ENCODE assay signal across 10 cellular contexts in the genomic region with DNA sequence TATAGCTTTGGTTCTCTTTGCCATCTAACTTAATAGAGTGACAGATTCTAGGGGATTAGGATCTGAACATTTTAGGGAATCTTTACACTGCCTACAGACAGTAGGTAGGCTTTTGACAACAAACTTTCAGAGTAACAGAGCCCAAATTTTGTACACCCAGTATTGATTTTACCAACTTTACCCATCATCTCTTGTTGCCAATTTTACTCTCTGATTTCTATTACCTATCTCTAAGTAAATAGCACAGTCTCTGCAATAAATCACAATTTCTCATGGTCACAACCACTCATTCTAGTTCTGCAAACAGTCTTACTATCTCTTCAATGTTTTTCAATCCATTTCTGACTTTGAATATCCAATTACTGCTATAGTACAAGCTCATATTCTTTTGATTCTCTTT.
"Had no signal": no experiment of that assay in that cellular context is flagged by ENCODE, and none has a peak within 500 bp of the region (broad histone marks: within the 10 kb centered on the region; RNA-seq: fewer than 3 reads in every experiment).

No MANE protein-coding gene starts in this region.

- ATAC-seq: GM23338, HCT116 had no signal

- H3K36me3 ChIP-seq: HAP-1 had no signal

- FAIRE-seq: H1 had no signal

- H3K4me2 ChIP-seq: GM23338 had no signal

- H3K9ac ChIP-seq: GM23248 had no signal

- H3K4me3 ChIP-seq: GM23248, GM23338, HAP-1 had no signal

- H3K4me1 ChIP-seq: HAP-1 had no signal

- DNase-seq: GM23248, GOT3, H7, H9, HCEC 1CT, HFFc6 had no signal

- H2AFZ ChIP-seq: GM23248, GM23338 had no signal

- H3K9me3 ChIP-seq: HAP-1 had no signal

- H3K27ac ChIP-seq: GM23248 had no signal
